Comparison of ENCODE assay signal across 18 cellular contexts in genomic region chr1:38183094-38183493, GRCh38.
"Had no signal": no experiment of that assay in that cellular context is flagged by ENCODE, and none has a peak within 500 bp of the region (broad histone marks: within the 10 kb centered on the region; RNA-seq: fewer than 3 reads in every experiment).

No MANE protein-coding gene starts in this region.

- FAIRE-seq: bronchial epithelial cell, keratinocyte, urothelium cell line had no signal

- H3K36me3 ChIP-seq: gastrocnemius medialis, heart left ventricle, right atrium auricular region, tibial artery had no signal

- H3K4me3 ChIP-seq: gastrocnemius medialis, heart left ventricle, mucosa of descending colon, right atrium auricular region, tibial artery had no signal

- H3K4me1 ChIP-seq: gastrocnemius medialis, right atrium auricular region, tibial artery had no signal

- H3K27ac ChIP-seq: gastrocnemius medialis, heart left ventricle, right atrium auricular region, tibial artery had no signal

- ATAC-seq: gastrocnemius medialis; heart left ventricle; left lobe of liver; mucosa of descending colon; naive thymus-derived CD4-positive, alpha-beta T cell had no signal

- DNase-seq: activated CD4-positive, CD25-positive, alpha-beta regulatory T cell treated with anti-CD3 and anti-CD28 coated beads, Interleukin-2, amount 50 U/mL, for 72 hours; activated naive CD4-positive, alpha-beta T cell; activated T-cell treated with anti-CD3 and anti-CD28 coated beads for 4 hours; anterior cingulate cortex; dermis blood vessel endothelial cell; gastrocnemius medialis; heart left ventricle; mucosa of descending colon; naive thymus-derived CD4-positive, alpha-beta T cell; stimulated activated CD4-positive, alpha-beta T cell treated with anti-CD3 and anti-CD28 coated beads, Interleukin-4, amount 100 ng/mL, for 24 hours; stimulated activated naive CD4-positive, alpha-beta T cell; T1000 had no signal

- H3K9me3 ChIP-seq: gastrocnemius medialis, heart left ventricle, mucosa of descending colon, right atrium auricular region, tibial artery had no signal

- H3K27me3 ChIP-seq: gastrocnemius medialis, right atrium auricular region had no signal
